Comparison of ENCODE assay signal across 1 cellular context in the genomic region with DNA sequence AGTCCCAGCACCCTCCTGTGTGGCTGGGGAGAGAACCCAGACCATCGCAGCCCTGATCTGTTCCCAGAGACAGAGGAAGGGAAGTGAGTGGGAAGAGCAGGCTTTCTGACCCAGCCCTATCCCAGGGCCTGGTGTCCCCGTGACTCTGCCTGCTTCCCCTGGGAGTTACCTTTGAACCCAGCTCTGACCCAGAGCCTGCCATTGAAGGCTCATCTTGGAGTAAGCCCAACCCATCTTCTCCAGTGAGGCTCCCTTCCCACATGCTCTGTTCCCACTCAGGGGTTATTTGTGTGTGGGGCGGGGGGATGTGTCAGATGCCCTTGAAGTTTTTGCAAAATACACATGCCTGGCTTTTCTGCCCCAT.
A peak's percentile ranks its signal among the peaks of the same experiment; 100 is the strongest.
TF ChIP-seq lines count a peak whose summit lies in the region.

No MANE protein-coding gene starts in this region.

TF ChIP-seq in HepG2, 621 proteins besides CTCF, POLR2A, EP300 and RAD21 (continued from another document):
- TF ChIP-seq, protein P1, sequence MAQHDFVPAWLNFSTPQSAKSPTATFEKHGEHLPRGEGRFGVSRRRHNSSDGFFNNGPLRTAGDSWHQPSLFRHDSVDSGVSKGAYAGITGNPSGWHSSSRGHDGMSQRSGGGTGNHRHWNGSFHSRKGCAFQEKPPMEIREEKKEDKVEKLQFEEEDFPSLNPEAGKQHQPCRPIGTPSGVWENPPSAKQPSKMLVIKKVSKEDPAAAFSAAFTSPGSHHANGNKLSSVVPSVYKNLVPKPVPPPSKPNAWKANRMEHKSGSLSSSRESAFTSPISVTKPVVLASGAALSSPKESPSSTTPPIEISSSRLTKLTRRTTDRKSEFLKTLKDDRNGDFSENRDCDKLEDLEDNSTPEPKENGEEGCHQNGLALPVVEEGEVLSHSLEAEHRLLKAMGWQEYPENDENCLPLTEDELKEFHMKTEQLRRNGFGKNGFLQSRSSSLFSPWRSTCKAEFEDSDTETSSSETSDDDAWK (CRISPR knock-in tag; IDR thresholded peaks at IDR 0.05) = no peak
- TF ChIP-seq, protein P2, sequence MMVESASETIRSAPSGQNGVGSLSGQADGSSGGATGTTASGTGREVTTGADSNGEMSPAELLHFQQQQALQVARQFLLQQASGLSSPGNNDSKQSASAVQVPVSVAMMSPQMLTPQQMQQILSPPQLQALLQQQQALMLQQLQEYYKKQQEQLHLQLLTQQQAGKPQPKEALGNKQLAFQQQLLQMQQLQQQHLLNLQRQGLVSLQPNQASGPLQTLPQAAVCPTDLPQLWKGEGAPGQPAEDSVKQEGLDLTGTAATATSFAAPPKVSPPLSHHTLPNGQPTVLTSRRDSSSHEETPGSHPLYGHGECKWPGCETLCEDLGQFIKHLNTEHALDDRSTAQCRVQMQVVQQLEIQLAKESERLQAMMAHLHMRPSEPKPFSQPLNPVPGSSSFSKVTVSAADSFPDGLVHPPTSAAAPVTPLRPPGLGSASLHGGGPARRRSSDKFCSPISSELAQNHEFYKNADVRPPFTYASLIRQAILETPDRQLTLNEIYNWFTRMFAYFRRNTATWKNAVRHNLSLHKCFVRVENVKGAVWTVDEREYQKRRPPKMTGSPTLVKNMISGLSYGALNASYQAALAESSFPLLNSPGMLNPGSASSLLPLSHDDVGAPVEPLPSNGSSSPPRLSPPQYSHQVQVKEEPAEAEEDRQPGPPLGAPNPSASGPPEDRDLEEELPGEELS (CRISPR knock-in tag; IDR thresholded peaks at IDR 0.05) = no peak
- peak; percentile 10; the same call in 1 of the 2 replicates for TF ChIP-seq SALL1 (CRISPR knock-in tag; IDR thresholded peaks at IDR 0.05)
- TF ChIP-seq, protein P3, sequence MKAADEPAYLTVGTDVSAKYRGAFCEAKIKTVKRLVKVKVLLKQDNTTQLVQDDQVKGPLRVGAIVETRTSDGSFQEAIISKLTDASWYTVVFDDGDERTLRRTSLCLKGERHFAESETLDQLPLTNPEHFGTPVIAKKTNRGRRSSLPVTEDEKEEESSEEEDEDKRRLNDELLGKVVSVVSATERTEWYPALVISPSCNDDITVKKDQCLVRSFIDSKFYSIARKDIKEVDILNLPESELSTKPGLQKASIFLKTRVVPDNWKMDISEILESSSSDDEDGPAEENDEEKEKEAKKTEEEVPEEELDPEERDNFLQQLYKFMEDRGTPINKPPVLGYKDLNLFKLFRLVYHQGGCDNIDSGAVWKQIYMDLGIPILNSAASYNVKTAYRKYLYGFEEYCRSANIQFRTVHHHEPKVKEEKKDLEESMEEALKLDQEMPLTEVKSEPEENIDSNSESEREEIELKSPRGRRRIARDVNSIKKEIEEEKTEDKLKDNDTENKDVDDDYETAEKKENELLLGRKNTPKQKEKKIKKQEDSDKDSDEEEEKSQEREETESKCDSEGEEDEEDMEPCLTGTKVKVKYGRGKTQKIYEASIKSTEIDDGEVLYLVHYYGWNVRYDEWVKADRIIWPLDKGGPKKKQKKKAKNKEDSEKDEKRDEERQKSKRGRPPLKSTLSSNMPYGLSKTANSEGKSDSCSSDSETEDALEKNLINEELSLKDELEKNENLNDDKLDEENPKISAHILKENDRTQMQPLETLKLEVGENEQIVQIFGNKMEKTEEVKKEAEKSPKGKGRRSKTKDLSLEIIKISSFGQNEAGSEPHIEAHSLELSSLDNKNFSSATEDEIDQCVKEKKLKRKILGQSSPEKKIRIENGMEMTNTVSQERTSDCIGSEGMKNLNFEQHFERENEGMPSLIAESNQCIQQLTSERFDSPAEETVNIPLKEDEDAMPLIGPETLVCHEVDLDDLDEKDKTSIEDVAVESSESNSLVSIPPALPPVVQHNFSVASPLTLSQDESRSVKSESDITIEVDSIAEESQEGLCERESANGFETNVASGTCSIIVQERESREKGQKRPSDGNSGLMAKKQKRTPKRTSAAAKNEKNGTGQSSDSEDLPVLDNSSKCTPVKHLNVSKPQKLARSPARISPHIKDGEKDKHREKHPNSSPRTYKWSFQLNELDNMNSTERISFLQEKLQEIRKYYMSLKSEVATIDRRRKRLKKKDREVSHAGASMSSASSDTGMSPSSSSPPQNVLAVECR (CRISPR knock-in tag; IDR thresholded peaks at IDR 0.05; ENCODE audit: borderline replicate concordance) = peak; percentile 7; the same call in 1 of the 2 replicates
- TF ChIP-seq, protein P4, sequence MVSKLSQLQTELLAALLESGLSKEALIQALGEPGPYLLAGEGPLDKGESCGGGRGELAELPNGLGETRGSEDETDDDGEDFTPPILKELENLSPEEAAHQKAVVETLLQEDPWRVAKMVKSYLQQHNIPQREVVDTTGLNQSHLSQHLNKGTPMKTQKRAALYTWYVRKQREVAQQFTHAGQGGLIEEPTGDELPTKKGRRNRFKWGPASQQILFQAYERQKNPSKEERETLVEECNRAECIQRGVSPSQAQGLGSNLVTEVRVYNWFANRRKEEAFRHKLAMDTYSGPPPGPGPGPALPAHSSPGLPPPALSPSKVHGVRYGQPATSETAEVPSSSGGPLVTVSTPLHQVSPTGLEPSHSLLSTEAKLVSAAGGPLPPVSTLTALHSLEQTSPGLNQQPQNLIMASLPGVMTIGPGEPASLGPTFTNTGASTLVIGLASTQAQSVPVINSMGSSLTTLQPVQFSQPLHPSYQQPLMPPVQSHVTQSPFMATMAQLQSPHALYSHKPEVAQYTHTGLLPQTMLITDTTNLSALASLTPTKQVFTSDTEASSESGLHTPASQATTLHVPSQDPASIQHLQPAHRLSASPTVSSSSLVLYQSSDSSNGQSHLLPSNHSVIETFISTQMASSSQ (IDR thresholded peaks at IDR 0.05; ENCODE audit: low read depth) = no peak
- TF ChIP-seq, protein P4 (CRISPR knock-in tag; IDR thresholded peaks at IDR 0.05; ENCODE audit: borderline replicate concordance) = no peak
- TF ChIP-seq RXRB (CRISPR knock-in tag; IDR thresholded peaks at IDR 0.05; ENCODE audit: borderline replicate concordance) = no peak
- TF ChIP-seq, protein P5, sequence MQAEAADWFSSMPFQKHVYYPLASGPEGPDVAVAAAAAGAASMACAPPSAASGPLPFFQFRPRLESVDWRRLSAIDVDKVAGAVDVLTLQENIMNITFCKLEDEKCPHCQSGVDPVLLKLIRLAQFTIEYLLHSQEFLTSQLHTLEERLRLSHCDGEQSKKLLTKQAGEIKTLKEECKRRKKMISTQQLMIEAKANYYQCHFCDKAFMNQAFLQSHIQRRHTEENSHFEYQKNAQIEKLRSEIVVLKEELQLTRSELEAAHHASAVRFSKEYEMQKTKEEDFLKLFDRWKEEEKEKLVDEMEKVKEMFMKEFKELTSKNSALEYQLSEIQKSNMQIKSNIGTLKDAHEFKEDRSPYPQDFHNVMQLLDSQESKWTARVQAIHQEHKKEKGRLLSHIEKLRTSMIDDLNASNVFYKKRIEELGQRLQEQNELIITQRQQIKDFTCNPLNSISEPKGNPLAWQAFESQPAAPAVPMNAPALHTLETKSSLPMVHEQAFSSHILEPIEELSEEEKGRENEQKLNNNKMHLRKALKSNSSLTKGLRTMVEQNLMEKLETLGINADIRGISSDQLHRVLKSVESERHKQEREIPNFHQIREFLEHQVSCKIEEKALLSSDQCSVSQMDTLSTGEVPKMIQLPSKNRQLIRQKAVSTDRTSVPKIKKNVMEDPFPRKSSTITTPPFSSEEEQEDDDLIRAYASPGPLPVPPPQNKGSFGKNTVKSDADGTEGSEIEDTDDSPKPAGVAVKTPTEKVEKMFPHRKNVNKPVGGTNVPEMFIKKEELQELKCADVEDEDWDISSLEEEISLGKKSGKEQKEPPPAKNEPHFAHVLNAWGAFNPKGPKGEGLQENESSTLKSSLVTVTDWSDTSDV (CRISPR knock-in tag; IDR thresholded peaks at IDR 0.05) = no peak
- TF ChIP-seq ZMYM4 (CRISPR knock-in tag; IDR thresholded peaks at IDR 0.05) = 0 out of 2 replicates have a peak, but pooled peaks have one; percentile 32
- peak; percentile 20 for TF ChIP-seq YY1 (IDR thresholded peaks at IDR 0.05; ENCODE audit: insufficient read depth, insufficient replicate concordance, low read depth, low read length)
- peak; percentile 64 for TF ChIP-seq HNF4A (CRISPR knock-in tag; IDR thresholded peaks at IDR 0.05)
TF ChIP-seq in HepG2: peak in this region for 20.
